22 cellular contexts compared by ENCODE assay signal in genomic region chr7:66399566-66399965, GRCh38.
DNase-seq lines count a peak whose midpoint lies in the region; ATAC-seq, FAIRE-seq and TF ChIP-seq lines count a peak whose summit lies in the region.
"Had no signal": no experiment of that assay in that cellular context is flagged by ENCODE, and none has a peak within 500 bp of the region (broad histone marks: within the 10 kb centered on the region; RNA-seq: fewer than 3 reads in every experiment).

No MANE protein-coding gene starts in this region.

- H3K36me3 ChIP-seq in BLaER1 treated with 17β-estradiol and CSF1 and Interleukin-3, amounts not matched to agents 10 nM and 100 nM = peaks cover 0 to 26% (median 14%) of the 10 kb centered on the region in 11 experiments; a peak in 15 of 22 replicates
- H3K36me3 ChIP-seq in upper lobe of right lung = peaks cover 3% of the 10 kb centered on the region
- peaks cover 2 to 4% of the 10 kb centered on the region in 2 experiments; a peak in 2 of 5 replicates for H3K36me3 ChIP-seq in HepG2 (replicated peaks in 1 of 2; ENCODE audit: control insufficient read depth in 1 of 2, insufficient read depth in 2 of 2, low read length in 2 of 2)

- H3K4me3 ChIP-seq in BLaER1 treated with 17β-estradiol and CSF1 and Interleukin-3, amounts not matched to agents 10 nM and 100 nM = no peak overlapping the region
- H3K4me3 ChIP-seq in NB4 (ENCODE audit: low read depth, low read length) (no peak overlapping the region), choroid plexus epithelial cell (ENCODE audit: low read depth, low read length) (no peak overlapping the region), upper lobe of right lung (no peak overlapping the region), HepG2 (replicated peaks in 1 of 3; ENCODE audit: insufficient read depth in 1 of 3, low read depth in 2 of 3, low read length in 3 of 3) (no peak overlapping the region)
- H3K4me3 ChIP-seq: GM23338 had no signal

- BruUV-seq in HepG2 (replicated peaks; lab: Mats Ljungman, UMichigan) = no TSS peak

- ATAC-seq in upper lobe of right lung (no peak), HepG2 (no peak)
- ATAC-seq: GM23338, SK-N-SH treated with all-trans-retinoic acid at 6 μM for 48 hours had no signal

- TF ChIP-seq EP300 in HepG2 (IDR thresholded peaks at IDR 0.05; ENCODE audit: low read depth in 2 of 2, low read length in 2 of 2) = no peak
- TF ChIP-seq EP300 in HepG2 (CRISPR knock-in tag; IDR thresholded peaks at IDR 0.05; ENCODE audit: borderline replicate concordance) = no peak

- DNase-seq in NB4 (ENCODE audit: low read depth) = peak; percentile 65
- DNase-seq in choroid plexus epithelial cell (ENCODE audit: low read depth) = peak; percentile 25
- peak; percentile 25 for DNase-seq in iris pigment epithelial cell (ENCODE audit: low read depth)
- no peak for DNase-seq in OCI-M2 (lab: John Stamatoyannopoulos, UW; ENCODE audit: unreplicated experiment)
- DNase-seq in upper lobe of right lung = no peak
- no peak for DNase-seq in D721Med (ENCODE audit: insufficient read length, low spot score)
- DNase-seq in HepG2 (ENCODE audit: low spot score) = no peak
- DNase-seq: ACHN, AML-193, DMS 273 treated with DMSO at 0.1 percent for 48 hours, DND-41, GF-D8, HCEC 1CT, NCI-H1105 treated with DMSO at 0.1 percent for 48 hours, NCI-H187, NCI-H2107, NCI-H510A treated with DMSO at 0.1 percent for 48 hours, NCI-H774, SHP77 treated with DMSO at 0.1 percent for 48 hours had no signal

- FAIRE-seq in D721Med (lab: Jason Lieb, UNC) (no peak), HepG2 (lab: Jason Lieb, UNC) (no peak)

- TF ChIP-seq POLR2A in NB4 (IDR thresholded peaks at IDR 0.05; ENCODE audit: extremely low read depth, insufficient read length) = no peak
- no peak for TF ChIP-seq POLR2A in HepG2 (IDR thresholded peaks at IDR 0.05; ENCODE audit: insufficient read depth in 1 of 2, low read depth in 2 of 2, low read length in 2 of 2)

- POLR2A ChIA-PET in HepG2 (lab: Yijun Ruan, JAX) = no interaction called here

- H3K4me2 ChIP-seq in BLaER1 treated with 17β-estradiol and CSF1 and Interleukin-3, amounts not matched to agents 10 nM and 100 nM = peak overlapping the region in 8 of 11 experiments; percentile 2 to 54 (median 30); a peak in 12 of 22 replicates
- no peak overlapping the region for H3K4me2 ChIP-seq in HepG2 (ENCODE audit: low read depth, low read length)
- H3K4me2 ChIP-seq: GM23338 had no signal

- in situ Hi-C loops in HepG2 (cut with HindIII; ENCODE audit: extremely low pct_ligation_motif_present, low pct_unique_long_range_greater_than_20kb) = no loop called here

- H3K27me3 ChIP-seq in BLaER1 treated with 17β-estradiol and CSF1 and Interleukin-3, amounts not matched to agents 10 nM and 100 nM = no peaks in the 10 kb centered on the region
- H3K27me3 ChIP-seq in upper lobe of right lung = no peaks in the 10 kb centered on the region
- no peaks in the 10 kb centered on the region for H3K27me3 ChIP-seq in HepG2 (ENCODE audit: control insufficient read depth in 1 of 2, insufficient read depth in 2 of 2, low read length in 2 of 2)

- H3K4me1 ChIP-seq in BLaER1 treated with 17β-estradiol and CSF1 and Interleukin-3, amounts not matched to agents 10 nM and 100 nM = peaks cover 0 to 43% (median 30%) of the 10 kb centered on the region in 10 experiments; a peak in 14 of 20 replicates
- no peaks in the 10 kb centered on the region for H3K4me1 ChIP-seq in upper lobe of right lung
- H3K4me1 ChIP-seq in HepG2 (ENCODE audit: insufficient read depth, low read length) = no peaks in the 10 kb centered on the region

- CTCF ChIA-PET in HepG2 (lab: Yijun Ruan, JAX; ENCODE audit: low intra/inter-chr PET ratio, low total read pairs) = no interaction called here

- H4K20me1 ChIP-seq in BLaER1 treated with 17β-estradiol and CSF1 and Interleukin-3, amounts not matched to agents 10 nM and 100 nM = no peaks in the 10 kb centered on the region
- H4K20me1 ChIP-seq in HepG2 (ENCODE audit: insufficient read depth, low read length) = no peaks in the 10 kb centered on the region

- no peak for TF ChIP-seq CTCF in NB4 (IDR thresholded peaks at IDR 0.05; ENCODE audit: low read depth, low read length)
- no peak for TF ChIP-seq CTCF in choroid plexus epithelial cell (conservative IDR thresholded peaks at IDR 0.05; ENCODE audit: low read depth, low read length)
- no peak for TF ChIP-seq CTCF in upper lobe of right lung (IDR thresholded peaks at IDR 0.05)
- TF ChIP-seq CTCF in D721Med (IDR thresholded peaks at IDR 0.05; ENCODE audit: insufficient read depth, missing control alignments) = no peak
- TF ChIP-seq CTCF in HepG2 (CRISPR knock-in tag; IDR thresholded peaks at IDR 0.05) = no peak

- H3K79me2 ChIP-seq in HepG2 (ENCODE audit: insufficient read depth, low read length) = no peaks in the 10 kb centered on the region

- TF ChIP-seq RAD21 in HepG2 (CRISPR knock-in tag; IDR thresholded peaks at IDR 0.05) = no peak

- H3K9me3 ChIP-seq in BLaER1 treated with 17β-estradiol and CSF1 and Interleukin-3, amounts not matched to agents 10 nM and 100 nM (replicated peaks in 1 of 11) = peaks cover 0 to 35% (median 20%) of the 10 kb centered on the region in 11 experiments; a peak in 14 of 22 replicates
- H3K9me3 ChIP-seq in upper lobe of right lung (no peaks in the 10 kb centered on the region), HepG2 (ENCODE audit: low read length) (no peaks in the 10 kb centered on the region)

- H2AFZ ChIP-seq in HepG2 (ENCODE audit: low read length) = no peak overlapping the region
- H2AFZ ChIP-seq: GM23338 had no signal

- intact Hi-C loops in upper lobe of right lung (cut with DNase I) (no loop called here), HepG2 (cut with micrococcal nuclease; ENCODE audit: unreplicated experiment) (no loop called here)

- H3K9ac ChIP-seq in BLaER1 treated with 17β-estradiol and CSF1 and Interleukin-3, amounts not matched to agents 10 nM and 100 nM = no peak overlapping the region
- H3K9ac ChIP-seq in HepG2 (ENCODE audit: insufficient read depth, low read depth, low read length) = no peak overlapping the region

- no peak overlapping the region; a peak in 1 of 22 replicates for H3K27ac ChIP-seq in BLaER1 treated with 17β-estradiol and CSF1 and Interleukin-3, amounts not matched to agents 10 nM and 100 nM
- no peak overlapping the region for H3K27ac ChIP-seq in upper lobe of right lung
- H3K27ac ChIP-seq in HepG2 (ENCODE audit: extremely low read length, insufficient read depth, low read length) = no peak overlapping the region

TF ChIP-seq in HepG2, 621 proteins besides CTCF, POLR2A, EP300 and RAD21:
- TF ChIP-seq RAD51 (IDR thresholded peaks at IDR 0.05; ENCODE audit: borderline replicate concordance) (no peak), ZNF740 (CRISPR knock-in tag; IDR thresholded peaks at IDR 0.05) (no peak), ELF4 (CRISPR knock-in tag; IDR thresholded peaks at IDR 0.05; ENCODE audit: borderline replicate concordance) (no peak), RFX5 (IDR thresholded peaks at IDR 0.05; ENCODE audit: low read depth, low read length) (no peak), ZSCAN9 (CRISPR knock-in tag; IDR thresholded peaks at IDR 0.05; ENCODE audit: borderline replicate concordance) (no peak), FOXO4 (CRISPR knock-in tag; conservative IDR thresholded peaks at IDR 0.05) (no peak), ZBTB44 (CRISPR knock-in tag; IDR thresholded peaks at IDR 0.05) (no peak), RXRA (CRISPR knock-in tag; IDR thresholded peaks at IDR 0.05) (no peak), TGIF2 (CRISPR knock-in tag; IDR thresholded peaks at IDR 0.05) (no peak), ZKSCAN8 (CRISPR knock-in tag; IDR thresholded peaks at IDR 0.05; ENCODE audit: borderline replicate concordance) (no peak), HOXA3 (CRISPR knock-in tag; IDR thresholded peaks at IDR 0.05) (no peak), TFDP1 (CRISPR knock-in tag; IDR thresholded peaks at IDR 0.05; ENCODE audit: borderline replicate concordance) (no peak), ZNF547 (CRISPR knock-in tag; IDR thresholded peaks at IDR 0.05) (no peak), ESRRA (CRISPR knock-in tag; IDR thresholded peaks at IDR 0.05; ENCODE audit: low read depth) (no peak), SRSF4 (IDR thresholded peaks at IDR 0.05; ENCODE audit: low read depth, low read length, poor library complexity, severe bottlenecking) (no peak)
TF ChIP-seq in HepG2: peak in this region for 0.

Comparison
In these comparisons a context has a peak if more than half of its experiments do, and no peak if none do; other contexts are left out.
1. DNase-seq: peak in NB4 (single experiment), choroid plexus epithelial cell (single experiment) and iris pigment epithelial cell (single experiment); none in OCI-M2 (single experiment), upper lobe of right lung (single experiment), D721Med (single experiment) and HepG2 (single experiment).